Comparison of ENCODE assay signal across 8 cellular contexts in the genomic region with DNA sequence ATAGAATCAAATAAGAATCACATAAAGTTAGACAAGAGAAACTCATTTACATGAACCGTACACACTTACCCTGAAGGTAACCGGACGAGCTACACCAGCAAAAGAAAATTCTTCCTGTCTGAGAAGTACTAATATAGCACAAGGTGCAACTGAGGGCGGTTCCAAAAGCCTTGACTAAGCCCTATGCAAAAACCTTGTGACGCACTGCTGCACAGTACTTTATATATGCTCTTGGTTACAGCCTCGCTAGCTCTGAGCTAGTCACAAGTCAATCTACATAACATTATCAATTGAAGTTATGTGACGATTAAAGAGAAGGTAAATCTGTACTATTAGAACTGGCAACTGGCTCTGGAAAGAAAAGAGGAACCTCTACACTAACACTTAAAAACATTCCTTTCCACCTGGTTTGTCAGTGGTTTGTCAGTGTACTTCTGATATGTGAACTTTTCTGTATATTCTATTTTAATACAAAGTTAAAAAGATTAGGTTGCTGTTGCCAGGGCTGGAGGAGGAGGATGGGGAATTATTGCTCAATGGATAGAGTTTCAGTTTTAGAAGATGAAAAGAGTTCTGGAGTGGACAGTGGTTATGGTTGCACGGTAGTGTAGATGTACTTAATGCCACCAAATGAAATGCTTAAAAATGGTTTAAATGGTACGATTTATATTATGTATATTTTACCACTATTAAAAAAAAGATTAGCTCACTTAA. TPM values are rescaled to one million over a fixed set of nuclear protein-coding genes. Genes with fewer than 3 reads are reported as not detected.
A peak's percentile ranks its signal among the peaks of the same experiment; 100 is the strongest.
DNase-seq lines count a peak whose midpoint lies in the region; ATAC-seq and TF ChIP-seq lines count a peak whose summit lies in the region.

No MANE protein-coding gene starts in this region.

- H3K36me3 Mint-ChIP-seq in chondrocyte (ENCODE audit: low read depth): no peaks in the 10 kb centered on the region
- no peaks in the 10 kb centered on the region for H3K36me3 Mint-ChIP-seq in naive B cell

- H3K4me3 Mint-ChIP-seq in chondrocyte (ENCODE audit: unreplicated experiment) (no peak overlapping the region), naive B cell (peak overlapping the region; percentile 76 to 94 (median 86))

- H3K4me1 ChIP-seq in transverse colon: peaks cover 14 to 82% (median 47%) of the 10 kb centered on the region in 4 donors

- in situ Hi-C loops in transverse colon (cut with MboI; ENCODE audit: low pct_ligation_motif_present in 1 of 4, low pct_unique_long_range_greater_than_20kb in 1 of 4, low sequenced_read_pairs in 3 of 4): no loop called here

- DNase-seq in T-helper 22 cell (ENCODE audit: low read depth): peak; percentile 64
- DNase-seq in chondrocyte (ENCODE audit: low spot score): no peak
- peak; percentile 72 for DNase-seq in naive B cell
- peak; percentile 80 for DNase-seq in transverse colon
- no peak for DNase-seq in GOT3 (lab: John Stamatoyannopoulos, UW)

- WGBS in transverse colon (ENCODE audit: low coverage in 1 of 2), 2 donors: 20 to 27% methylated on average over 4 to 9 of the region's 9 CpGs

- peak; percentile 92 for TF ChIP-seq POLR2A in transverse colon (IDR thresholded peaks at IDR 0.05)

- H3K27ac Mint-ChIP-seq in chondrocyte (ENCODE audit: unreplicated experiment) (peak overlapping the region; percentile 15), naive B cell (peak overlapping the region; percentile 58 to 96 (median 94))

- H3K9me3 Mint-ChIP-seq in chondrocyte (ENCODE audit: low read depth) (no peaks in the 10 kb centered on the region), naive B cell (no peaks in the 10 kb centered on the region)

- H3K36me3 ChIP-seq in transverse colon: no peaks in the 10 kb centered on the region

- H3K9me3 ChIP-seq in transverse colon: no peaks in the 10 kb centered on the region

- H3K27ac ChIP-seq in 22Rv1 (peak overlapping the region; percentile 99), transverse colon (peak overlapping the region; percentile 53 to 89 (median 80))

- intact Hi-C loops in transverse colon (cut with DNase I; ENCODE audit: low total_unique reads): no loop called here

- peak overlapping the region in 3 of 4 donors; percentile 35 to 58 (median 36) for H3K4me3 ChIP-seq in transverse colon

- peaks cover 47% of the 10 kb centered on the region for H3K4me1 Mint-ChIP-seq in chondrocyte (ENCODE audit: low read depth)
- H3K4me1 Mint-ChIP-seq in naive B cell: peaks cover 38 to 74% (median 53%) of the 10 kb centered on the region in 3 donors

- TF ChIP-seq CTCF in 22Rv1 (IDR thresholded peaks at IDR 0.05) (no peak), chondrocyte (IDR thresholded peaks at IDR 0.05) (no peak), transverse colon (IDR thresholded peaks at IDR 0.05) (no peak)

- H3K27me3 Mint-ChIP-seq in chondrocyte (ENCODE audit: low read depth): no peaks in the 10 kb centered on the region
- H3K27me3 Mint-ChIP-seq in naive B cell: no peaks in the 10 kb centered on the region

- no peaks in the 10 kb centered on the region for H3K27me3 ChIP-seq in transverse colon

- ATAC-seq in GM19043 (IDR thresholded peaks at IDR 0.05; ENCODE audit: low read depth, unreplicated experiment) (peak; percentile 91), HG03175 (IDR thresholded peaks at IDR 0.05; ENCODE audit: unreplicated experiment) (peak; percentile 95), naive B cell (ENCODE audit: low read depth in 2 of 2) (peak; percentile 96 to 97)

- TF ChIP-seq EP300 in transverse colon (IDR thresholded peaks at IDR 0.05; ENCODE audit: low read depth): no peak

RNA-seq across cellular contexts. Expression of a gene that starts 21.6 kb away (rescaled TPM):
- total RNA-seq in chondrocyte (9.7 to 15.6 TPM (median 14.5 TPM) in 3 replicates), transverse colon (100 to 1,000 TPM in 1 of 4 donors, 10 to 100 TPM in 2, 1 to 10 TPM in 1; 9.0 to 115 (median 55.7) TPM)
- polyA plus RNA-seq in naive B cell (ENCODE audit: low read depth in 6 of 6): 100 to 1,000 TPM; 131 to 206 (median 147) TPM

Comparison
In these comparisons a context has a peak if more than half of its experiments do, and no peak if none do; other contexts are left out.
1. DNase-seq: peak in T-helper 22 cell (single experiment), naive B cell (single experiment) and transverse colon (single experiment); none in chondrocyte (single experiment) and GOT3 (single experiment).
2. Peak in every context shown above with its lines, with median percentiles within 50 percentile points of each other: ATAC-seq.